Comparison of ENCODE assay signal across 13 cellular contexts in the genomic region with DNA sequence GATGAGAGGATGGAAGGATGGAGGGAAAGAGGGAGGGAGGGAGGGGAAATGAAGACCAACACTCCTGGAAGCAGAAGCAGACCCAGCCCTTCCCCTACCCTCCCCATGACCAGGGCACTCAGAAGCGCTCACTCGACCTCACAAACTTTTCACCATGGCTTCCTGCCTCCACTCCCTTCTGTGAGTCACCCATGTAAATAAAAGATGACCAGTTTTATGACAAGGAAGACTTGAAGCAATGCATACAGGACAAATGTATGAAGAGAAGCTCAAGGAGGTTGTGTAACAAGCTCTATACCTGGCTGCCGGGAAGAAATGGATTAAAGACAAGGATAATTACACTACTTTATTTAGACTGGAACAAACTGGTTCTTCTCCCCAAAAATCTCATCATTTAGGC.
DNase-seq lines count a peak whose midpoint lies in the region; ATAC-seq, FAIRE-seq and TF ChIP-seq lines count a peak whose summit lies in the region.
"Had no signal": no experiment of that assay in that cellular context is flagged by ENCODE, and none has a peak within 500 bp of the region (broad histone marks: within the 10 kb centered on the region; RNA-seq: fewer than 3 reads in every experiment).

No MANE protein-coding gene starts in this region.

- no peaks in the 10 kb centered on the region for H3K27me3 ChIP-seq in BJ (ENCODE audit: control insufficient read depth, insufficient read depth, low read length)
- no peaks in the 10 kb centered on the region for H3K27me3 ChIP-seq in bronchial epithelial cell (ENCODE audit: control insufficient read depth, insufficient read depth, low read length)
- H3K27me3 ChIP-seq in lower lobe of right lung (ENCODE audit: low read depth) = no peaks in the 10 kb centered on the region
- H3K27me3 ChIP-seq in GM23338 (ENCODE audit: insufficient read depth) = no peaks in the 10 kb centered on the region

- no peak overlapping the region for H3K4me3 Mint-ChIP-seq in GM23338

- H3K4me3 ChIP-seq in BJ (ENCODE audit: low read depth, low read length) (no peak overlapping the region), bronchial epithelial cell (ENCODE audit: low read depth, low read length) (no peak overlapping the region), lower lobe of right lung (no peak overlapping the region), GM23338 (no peak overlapping the region)

- no peak overlapping the region for H3K27ac Mint-ChIP-seq in GM23338

- H3K4me1 ChIP-seq in lower lobe of right lung = no peaks in the 10 kb centered on the region
- no peaks in the 10 kb centered on the region for H3K4me1 ChIP-seq in GM23338 (ENCODE audit: insufficient read depth)

- H3K27ac ChIP-seq in lower lobe of right lung = no peak overlapping the region
- no peak overlapping the region for H3K27ac ChIP-seq in GM23338 (ENCODE audit: low read depth)
- H3K27ac ChIP-seq: WERI-Rb-1 had no signal

- POLR2A ChIA-PET in BJ (lab: Charles Lee) = no interaction called here

- H3K9me3 Mint-ChIP-seq in GM23338 = peaks cover 6% of the 10 kb centered on the region

- peaks cover 23% of the 10 kb centered on the region for H3K36me3 ChIP-seq in BJ (ENCODE audit: control insufficient read depth, insufficient read depth, low read length)
- H3K36me3 ChIP-seq in bronchial epithelial cell (ENCODE audit: control insufficient read depth, insufficient read depth, low read length) = peaks cover 18% of the 10 kb centered on the region
- H3K36me3 ChIP-seq in lower lobe of right lung = peaks cover 78% of the 10 kb centered on the region
- peaks cover 6% of the 10 kb centered on the region; the same call in 1 of the 2 replicates for H3K36me3 ChIP-seq in GM23338 (ENCODE audit: insufficient read depth)

- H2AFZ ChIP-seq in GM23338 = no peak overlapping the region

- H3K9me2 ChIP-seq in GM23338 (ENCODE audit: insufficient read depth) = no peaks in the 10 kb centered on the region; the same call in 1 of the 2 replicates

- no peaks in the 10 kb centered on the region for H3F3A ChIP-seq in GM23338 (replicated peaks; ENCODE audit: low read depth)

- no peak overlapping the region for H3K4me2 ChIP-seq in GM23338

- TF ChIP-seq CTCF in BJ (IDR thresholded peaks at IDR 0.05; ENCODE audit: insufficient read depth, low read depth, low read length) (no peak), bronchial epithelial cell (IDR thresholded peaks at IDR 0.05; ENCODE audit: insufficient read depth, low read length, severe bottlenecking) (no peak), lower lobe of right lung (IDR thresholded peaks at IDR 0.05) (no peak), GM23338 (conservative IDR thresholded peaks at IDR 0.05; ENCODE audit: low read depth in 2 of 2) (no peak)

- intact Hi-C loops in lower lobe of right lung (cut with DNase I) (no loop called here), head of caudate nucleus (cut with DNase I) (no loop called here)

- peaks cover 4% of the 10 kb centered on the region for H3K27me3 Mint-ChIP-seq in GM23338 (ENCODE audit: insufficient read depth, low read depth, poor library complexity)

- H3K36me3 Mint-ChIP-seq in GM23338 (ENCODE audit: low read depth) = peaks cover 65% of the 10 kb centered on the region

- ATAC-seq in lower lobe of right lung (peak; percentile 72 to 74), GM23338 (no peak)

- H3K4me1 Mint-ChIP-seq in GM23338 = peaks cover 5% of the 10 kb centered on the region; the same call in 2 of the 3 replicates

- peaks cover 23% of the 10 kb centered on the region for H4K20me1 ChIP-seq in GM23338 (replicated peaks; ENCODE audit: insufficient read depth)

- FAIRE-seq in bronchial epithelial cell (lab: Jason Lieb, UNC) = no peak
- FAIRE-seq: GM18507 had no signal

- H3K9me3 ChIP-seq in lower lobe of right lung = no peaks in the 10 kb centered on the region

- peaks cover 3% of the 10 kb centered on the region for H3K79me2 ChIP-seq in GM23338 (replicated peaks; ENCODE audit: insufficient read depth)

- DNase-seq in BJ (ENCODE audit: low read depth) = peak; percentile 24
- DNase-seq in M059J (ENCODE audit: low read depth) = peak; percentile 60
- peak; percentile 95 for DNase-seq in bronchial epithelial cell (ENCODE audit: low read depth)
- DNase-seq in lower lobe of right lung = no peak
- no peak for DNase-seq in NCI-H774 (lab: John Stamatoyannopoulos, UW)
- no peak for DNase-seq in head of caudate nucleus
- DNase-seq in SHP77 treated with DMSO at 0.1 percent for 48 hours (lab: John Stamatoyannopoulos, UW) = no peak
- no peak for DNase-seq in GM23338 (ENCODE audit: low spot score)
- DNase-seq: NCI-H1105 treated with DMSO at 0.1 percent for 48 hours; NK-92 treated with Interleukin-12 subunit alpha and Interleukin-12 subunit beta, amount 100 ng/mL, for 24 hours; nucleus accumbens; WERI-Rb-1 had no signal

- CTCF ChIA-PET in BJ (lab: Yijun Ruan, JAX) = no interaction called here

TF ChIP-seq in GM23338, 12 proteins besides CTCF, POLR2A, EP300 and RAD21 (continues in another document):
- TF ChIP-seq EZH2phosphoT487 (IDR thresholded peaks at IDR 0.05; ENCODE audit: unreplicated experiment) = no peak
- TF ChIP-seq JUNB (IDR thresholded peaks at IDR 0.05; ENCODE audit: unreplicated experiment) = no peak
- no peak for TF ChIP-seq POLR2AphosphoS5 (IDR thresholded peaks at IDR 0.05; ENCODE audit: low read depth)
- no peak for TF ChIP-seq ETS1 (IDR thresholded peaks at IDR 0.05)
- TF ChIP-seq STAT1 (IDR thresholded peaks at IDR 0.05; ENCODE audit: unreplicated experiment) = no peak
- TF ChIP-seq, protein P1, sequence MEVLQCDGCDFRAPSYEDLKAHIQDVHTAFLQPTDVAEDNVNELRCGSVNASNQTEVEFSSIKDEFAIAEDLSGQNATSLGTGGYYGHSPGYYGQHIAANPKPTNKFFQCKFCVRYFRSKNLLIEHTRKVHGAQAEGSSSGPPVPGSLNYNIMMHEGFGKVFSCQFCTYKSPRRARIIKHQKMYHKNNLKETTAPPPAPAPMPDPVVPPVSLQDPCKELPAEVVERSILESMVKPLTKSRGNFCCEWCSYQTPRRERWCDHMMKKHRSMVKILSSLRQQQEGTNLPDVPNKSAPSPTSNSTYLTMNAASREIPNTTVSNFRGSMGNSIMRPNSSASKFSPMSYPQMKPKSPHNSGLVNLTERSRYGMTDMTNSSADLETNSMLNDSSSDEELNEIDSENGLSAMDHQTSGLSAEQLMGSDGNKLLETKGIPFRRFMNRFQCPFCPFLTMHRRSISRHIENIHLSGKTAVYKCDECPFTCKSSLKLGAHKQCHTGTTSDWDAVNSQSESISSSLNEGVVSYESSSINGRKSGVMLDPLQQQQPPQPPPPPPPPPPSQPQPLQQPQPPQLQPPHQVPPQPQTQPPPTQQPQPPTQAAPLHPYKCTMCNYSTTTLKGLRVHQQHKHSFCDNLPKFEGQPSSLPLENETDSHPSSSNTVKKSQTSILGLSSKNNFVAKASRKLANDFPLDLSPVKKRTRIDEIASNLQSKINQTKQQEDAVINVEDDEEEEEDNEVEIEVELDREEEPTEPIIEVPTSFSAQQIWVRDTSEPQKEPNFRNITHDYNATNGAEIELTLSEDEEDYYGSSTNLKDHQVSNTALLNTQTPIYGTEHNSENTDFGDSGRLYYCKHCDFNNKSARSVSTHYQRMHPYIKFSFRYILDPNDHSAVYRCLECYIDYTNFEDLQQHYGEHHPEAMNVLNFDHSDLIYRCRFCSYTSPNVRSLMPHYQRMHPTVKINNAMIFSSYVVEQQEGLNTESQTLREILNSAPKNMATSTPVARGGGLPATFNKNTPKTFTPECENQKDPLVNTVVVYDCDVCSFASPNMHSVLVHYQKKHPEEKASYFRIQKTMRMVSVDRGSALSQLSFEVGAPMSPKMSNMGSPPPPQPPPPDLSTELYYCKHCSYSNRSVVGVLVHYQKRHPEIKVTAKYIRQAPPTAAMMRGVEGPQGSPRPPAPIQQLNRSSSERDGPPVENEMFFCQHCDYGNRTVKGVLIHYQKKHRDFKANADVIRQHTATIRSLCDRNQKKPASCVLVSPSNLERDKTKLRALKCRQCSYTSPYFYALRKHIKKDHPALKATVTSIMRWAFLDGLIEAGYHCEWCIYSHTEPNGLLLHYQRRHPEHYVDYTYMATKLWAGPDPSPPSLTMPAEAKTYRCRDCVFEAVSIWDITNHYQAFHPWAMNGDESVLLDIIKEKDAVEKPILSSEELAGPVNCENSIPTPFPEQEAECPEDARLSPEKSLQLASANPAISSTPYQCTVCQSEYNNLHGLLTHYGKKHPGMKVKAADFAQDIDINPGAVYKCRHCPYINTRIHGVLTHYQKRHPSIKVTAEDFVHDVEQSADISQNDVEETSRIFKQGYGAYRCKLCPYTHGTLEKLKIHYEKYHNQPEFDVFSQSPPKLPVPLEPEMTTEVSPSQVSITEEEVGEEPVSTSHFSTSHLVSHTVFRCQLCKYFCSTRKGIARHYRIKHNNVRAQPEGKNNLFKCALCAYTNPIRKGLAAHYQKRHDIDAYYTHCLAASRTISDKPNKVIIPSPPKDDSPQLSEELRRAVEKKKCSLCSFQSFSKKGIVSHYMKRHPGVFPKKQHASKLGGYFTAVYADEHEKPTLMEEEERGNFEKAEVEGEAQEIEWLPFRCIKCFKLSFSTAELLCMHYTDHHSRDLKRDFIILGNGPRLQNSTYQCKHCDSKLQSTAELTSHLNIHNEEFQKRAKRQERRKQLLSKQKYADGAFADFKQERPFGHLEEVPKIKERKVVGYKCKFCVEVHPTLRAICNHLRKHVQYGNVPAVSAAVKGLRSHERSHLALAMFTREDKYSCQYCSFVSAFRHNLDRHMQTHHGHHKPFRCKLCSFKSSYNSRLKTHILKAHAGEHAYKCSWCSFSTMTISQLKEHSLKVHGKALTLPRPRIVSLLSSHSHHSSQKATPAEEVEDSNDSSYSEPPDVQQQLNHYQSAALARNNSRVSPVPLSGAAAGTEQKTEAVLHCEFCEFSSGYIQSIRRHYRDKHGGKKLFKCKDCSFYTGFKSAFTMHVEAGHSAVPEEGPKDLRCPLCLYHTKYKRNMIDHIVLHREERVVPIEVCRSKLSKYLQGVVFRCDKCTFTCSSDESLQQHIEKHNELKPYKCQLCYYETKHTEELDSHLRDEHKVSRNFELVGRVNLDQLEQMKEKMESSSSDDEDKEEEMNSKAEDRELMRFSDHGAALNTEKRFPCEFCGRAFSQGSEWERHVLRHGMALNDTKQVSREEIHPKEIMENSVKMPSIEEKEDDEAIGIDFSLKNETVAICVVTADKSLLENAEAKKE (CRISPR knock-in tag; IDR thresholded peaks at IDR 0.05) = no peak
- no peak for TF ChIP-seq ZNF331 (CRISPR knock-in tag; IDR thresholded peaks at IDR 0.05; ENCODE audit: low read depth)
- TF ChIP-seq CREB1 (CRISPR knock-in tag; IDR thresholded peaks at IDR 0.05; ENCODE audit: low read depth) = no peak
- TF ChIP-seq ZNF114 (CRISPR knock-in tag; IDR thresholded peaks at IDR 0.05) = no peak

Comparison
In these comparisons a context has a peak if more than half of its experiments do, and no peak if none do; other contexts are left out.
1. DNase-seq: peak in BJ (single experiment), M059J (single experiment) and bronchial epithelial cell (single experiment); none in lower lobe of right lung (single experiment), NCI-H774 (single experiment), head of caudate nucleus (0 of 42), SHP77 treated with DMSO at 0.1 percent for 48 hours (single experiment) and GM23338 (single experiment).